In the genomic region with DNA sequence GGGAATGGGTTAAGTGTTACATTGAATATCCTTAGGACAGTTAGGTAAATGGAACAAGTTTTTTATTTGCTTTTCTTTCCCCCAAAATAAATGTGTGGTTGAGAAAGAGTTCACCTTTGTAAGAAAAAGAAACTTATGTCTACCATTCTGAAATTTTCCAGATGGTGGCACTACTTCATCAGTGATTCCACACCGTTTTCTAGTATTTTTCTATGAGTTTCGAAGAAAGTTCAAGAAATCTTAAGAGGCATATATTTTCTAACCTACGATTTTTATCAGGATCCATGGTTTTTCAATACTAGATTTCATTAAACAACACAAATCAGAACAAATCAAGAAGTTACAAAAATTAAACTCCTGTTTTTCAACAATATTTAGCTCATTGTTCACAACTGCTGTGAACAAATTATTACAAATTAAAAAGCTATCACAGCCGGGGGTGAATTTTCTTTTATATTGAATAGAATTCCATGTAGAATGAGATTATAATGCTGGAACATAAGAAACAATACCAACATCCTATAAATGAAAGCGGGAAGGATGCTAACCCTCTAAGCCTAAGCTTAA, we compare ENCODE assay signal across 9 cellular contexts.
A peak's percentile ranks its signal among the peaks of the same experiment; 100 is the strongest.
DNase-seq lines count a peak whose midpoint lies in the region; ATAC-seq and TF ChIP-seq lines count a peak whose summit lies in the region.
"Had no signal": no experiment of that assay in that cellular context is flagged by ENCODE, and none has a peak within 500 bp of the region (broad histone marks: within the 10 kb centered on the region; RNA-seq: fewer than 3 reads in every experiment).

No MANE protein-coding gene starts in this region.

- no peaks in the 10 kb centered on the region for H3K27me3 ChIP-seq in GM23338 (ENCODE audit: insufficient read depth)

- no peaks in the 10 kb centered on the region for H3K36me3 Mint-ChIP-seq in GM23338 (ENCODE audit: low read depth)
- no peaks in the 10 kb centered on the region for H3K36me3 Mint-ChIP-seq in natural killer cell treated with Interleukin-12 subunit alpha and Interleukin-12 subunit beta and Interleukin-15 and Interleukin-18, amount 100 ng/mL, for 72 hours
- H3K36me3 Mint-ChIP-seq: activated naive CD8-positive, alpha-beta T cell had no signal

- H4K20me1 ChIP-seq in GM23338 (replicated peaks; ENCODE audit: insufficient read depth): no peaks in the 10 kb centered on the region

- H3K4me1 Mint-ChIP-seq in GM23338: no peaks in the 10 kb centered on the region; the same call in 2 of the 3 replicates
- no peaks in the 10 kb centered on the region for H3K4me1 Mint-ChIP-seq in natural killer cell treated with Interleukin-12 subunit alpha and Interleukin-12 subunit beta and Interleukin-15 and Interleukin-18, amount 100 ng/mL, for 72 hours (ENCODE audit: low read depth in 2 of 2)

- in situ Hi-C loops in ACHN (cut with HindIII; ENCODE audit: low pct_ligation_motif_present, low pct_unique_long_range_greater_than_20kb, low sequenced_read_pairs): no loop called here

- no peak for ATAC-seq in GM23338
- no peak for ATAC-seq in natural killer cell treated with Interleukin-12 subunit alpha and Interleukin-12 subunit beta and Interleukin-15 and Interleukin-18, amount 100 ng/mL, for 72 hours

- H3K36me3 ChIP-seq in GM23338 (ENCODE audit: insufficient read depth): no peaks in the 10 kb centered on the region

- H3K4me3 ChIP-seq in GM23338: no peak overlapping the region

- peak; percentile 50 to 54 for TF ChIP-seq CTCF in GM23338 (conservative IDR thresholded peaks at IDR 0.05; ENCODE audit: low read depth in 2 of 2)
- peak; percentile 72 for TF ChIP-seq CTCF in VCaP (conservative IDR thresholded peaks at IDR 0.05)

- no peak overlapping the region for H3K4me2 ChIP-seq in GM23338

- no peak overlapping the region for H3K27ac ChIP-seq in GM23338 (ENCODE audit: low read depth)
- H3K27ac ChIP-seq in VCaP: peak overlapping the region; percentile 95

- no peaks in the 10 kb centered on the region for H3K27me3 Mint-ChIP-seq in GM23338 (ENCODE audit: insufficient read depth, low read depth, poor library complexity)
- peaks cover 11 to 27% of the 10 kb centered on the region in 2 donors for H3K27me3 Mint-ChIP-seq in natural killer cell treated with Interleukin-12 subunit alpha and Interleukin-12 subunit beta and Interleukin-15 and Interleukin-18, amount 100 ng/mL, for 72 hours

- peak; percentile 60 for DNase-seq in ACHN
- DNase-seq in GM23338 (ENCODE audit: low spot score): no peak
- peak; percentile 71 for DNase-seq in left kidney (ENCODE audit: low read depth, low spot score)
- no peak for DNase-seq in COR-L47 (lab: John Stamatoyannopoulos, UW)
- no peak for DNase-seq in islet precursor cell
- DNase-seq in stimulated activated CD4-positive, alpha-beta T cell treated with anti-CD3 and anti-CD28 coated beads, Interleukin-4, amount 100 ng/mL, for 24 hours: no peak
- no peak for DNase-seq in natural killer cell treated with Interleukin-12 subunit alpha and Interleukin-12 subunit beta and Interleukin-15 and Interleukin-18, amount 100 ng/mL, for 72 hours (ENCODE audit: low spot score)

- H3K9me2 ChIP-seq in GM23338 (ENCODE audit: insufficient read depth): no peaks in the 10 kb centered on the region

- no peaks in the 10 kb centered on the region for H3K79me2 ChIP-seq in GM23338 (replicated peaks; ENCODE audit: insufficient read depth)

- no peak overlapping the region for H3K4me3 Mint-ChIP-seq in GM23338
- H3K4me3 Mint-ChIP-seq in natural killer cell treated with Interleukin-12 subunit alpha and Interleukin-12 subunit beta and Interleukin-15 and Interleukin-18, amount 100 ng/mL, for 72 hours: no peak overlapping the region
- H3K4me3 Mint-ChIP-seq: activated naive CD8-positive, alpha-beta T cell had no signal

- no peak overlapping the region for H2AFZ ChIP-seq in GM23338

- H3K9me3 Mint-ChIP-seq in GM23338: no peaks in the 10 kb centered on the region
- H3K9me3 Mint-ChIP-seq in natural killer cell treated with Interleukin-12 subunit alpha and Interleukin-12 subunit beta and Interleukin-15 and Interleukin-18, amount 100 ng/mL, for 72 hours: no peaks in the 10 kb centered on the region

- H3K27ac Mint-ChIP-seq in GM23338: no peak overlapping the region
- H3K27ac Mint-ChIP-seq in natural killer cell treated with Interleukin-12 subunit alpha and Interleukin-12 subunit beta and Interleukin-15 and Interleukin-18, amount 100 ng/mL, for 72 hours: no peak overlapping the region
- H3K27ac Mint-ChIP-seq: activated naive CD8-positive, alpha-beta T cell had no signal

- no peaks in the 10 kb centered on the region for H3F3A ChIP-seq in GM23338 (replicated peaks; ENCODE audit: low read depth)

- no peaks in the 10 kb centered on the region for H3K4me1 ChIP-seq in GM23338 (ENCODE audit: insufficient read depth)

TF ChIP-seq in GM23338, 12 proteins besides CTCF, POLR2A, EP300 and RAD21 (continues in another document):
- TF ChIP-seq ZNF331 (CRISPR knock-in tag; IDR thresholded peaks at IDR 0.05; ENCODE audit: low read depth) (no peak), NANOG (IDR thresholded peaks at IDR 0.05; ENCODE audit: borderline replicate concordance) (no peak), CREB1 (CRISPR knock-in tag; IDR thresholded peaks at IDR 0.05; ENCODE audit: low read depth) (no peak), POLR2AphosphoS5 (IDR thresholded peaks at IDR 0.05; ENCODE audit: low read depth) (no peak), EZH2phosphoT487 (IDR thresholded peaks at IDR 0.05; ENCODE audit: unreplicated experiment) (no peak)
- TF ChIP-seq, protein P1, sequence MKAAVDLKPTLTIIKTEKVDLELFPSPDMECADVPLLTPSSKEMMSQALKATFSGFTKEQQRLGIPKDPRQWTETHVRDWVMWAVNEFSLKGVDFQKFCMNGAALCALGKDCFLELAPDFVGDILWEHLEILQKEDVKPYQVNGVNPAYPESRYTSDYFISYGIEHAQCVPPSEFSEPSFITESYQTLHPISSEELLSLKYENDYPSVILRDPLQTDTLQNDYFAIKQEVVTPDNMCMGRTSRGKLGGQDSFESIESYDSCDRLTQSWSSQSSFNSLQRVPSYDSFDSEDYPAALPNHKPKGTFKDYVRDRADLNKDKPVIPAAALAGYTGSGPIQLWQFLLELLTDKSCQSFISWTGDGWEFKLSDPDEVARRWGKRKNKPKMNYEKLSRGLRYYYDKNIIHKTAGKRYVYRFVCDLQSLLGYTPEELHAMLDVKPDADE (IDR thresholded peaks at IDR 0.05): no peak
- TF ChIP-seq, protein P2, sequence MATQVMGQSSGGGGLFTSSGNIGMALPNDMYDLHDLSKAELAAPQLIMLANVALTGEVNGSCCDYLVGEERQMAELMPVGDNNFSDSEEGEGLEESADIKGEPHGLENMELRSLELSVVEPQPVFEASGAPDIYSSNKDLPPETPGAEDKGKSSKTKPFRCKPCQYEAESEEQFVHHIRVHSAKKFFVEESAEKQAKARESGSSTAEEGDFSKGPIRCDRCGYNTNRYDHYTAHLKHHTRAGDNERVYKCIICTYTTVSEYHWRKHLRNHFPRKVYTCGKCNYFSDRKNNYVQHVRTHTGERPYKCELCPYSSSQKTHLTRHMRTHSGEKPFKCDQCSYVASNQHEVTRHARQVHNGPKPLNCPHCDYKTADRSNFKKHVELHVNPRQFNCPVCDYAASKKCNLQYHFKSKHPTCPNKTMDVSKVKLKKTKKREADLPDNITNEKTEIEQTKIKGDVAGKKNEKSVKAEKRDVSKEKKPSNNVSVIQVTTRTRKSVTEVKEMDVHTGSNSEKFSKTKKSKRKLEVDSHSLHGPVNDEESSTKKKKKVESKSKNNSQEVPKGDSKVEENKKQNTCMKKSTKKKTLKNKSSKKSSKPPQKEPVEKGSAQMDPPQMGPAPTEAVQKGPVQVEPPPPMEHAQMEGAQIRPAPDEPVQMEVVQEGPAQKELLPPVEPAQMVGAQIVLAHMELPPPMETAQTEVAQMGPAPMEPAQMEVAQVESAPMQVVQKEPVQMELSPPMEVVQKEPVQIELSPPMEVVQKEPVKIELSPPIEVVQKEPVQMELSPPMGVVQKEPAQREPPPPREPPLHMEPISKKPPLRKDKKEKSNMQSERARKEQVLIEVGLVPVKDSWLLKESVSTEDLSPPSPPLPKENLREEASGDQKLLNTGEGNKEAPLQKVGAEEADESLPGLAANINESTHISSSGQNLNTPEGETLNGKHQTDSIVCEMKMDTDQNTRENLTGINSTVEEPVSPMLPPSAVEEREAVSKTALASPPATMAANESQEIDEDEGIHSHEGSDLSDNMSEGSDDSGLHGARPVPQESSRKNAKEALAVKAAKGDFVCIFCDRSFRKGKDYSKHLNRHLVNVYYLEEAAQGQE (IDR thresholded peaks at IDR 0.05; ENCODE audit: unreplicated experiment): no peak

Comparison
In these comparisons a context has a peak if more than half of its experiments do, and no peak if none do; other contexts are left out.
1. DNase-seq: peak in ACHN (single experiment) and left kidney (single experiment); none in GM23338 (single experiment), COR-L47 (single experiment), islet precursor cell (single experiment), stimulated activated CD4-positive, alpha-beta T cell treated with anti-CD3 and anti-CD28 coated beads, Interleukin-4, amount 100 ng/mL, for 24 hours (single experiment) and natural killer cell treated with Interleukin-12 subunit alpha and Interleukin-12 subunit beta and Interleukin-15 and Interleukin-18, amount 100 ng/mL, for 72 hours (single experiment).